In genomic region chr16:50765246-50765645, GRCh38 we compare ENCODE assay signal across 12 cellular contexts.
"Had no signal": no experiment of that assay in that cellular context is flagged by ENCODE, and none has a peak within 500 bp of the region (broad histone marks: within the 10 kb centered on the region; RNA-seq: fewer than 3 reads in every experiment).

No MANE protein-coding gene starts in this region.

- DNase-seq: activated CD4-positive, alpha-beta T cell treated with anti-CD3 and anti-CD28 coated beads for 48 hours; activated effector memory CD4-positive, alpha-beta T cell treated with Interleukin-2 at 50 U/mL for 16 hours; adrenal gland; islet precursor cell; ovary; SHP77 treated with DMSO at 0.1 percent for 48 hours; substantia nigra; uterus; WERI-Rb-1 had no signal

- H3K4me1 Mint-ChIP-seq: mesothelial cell of epicardium had no signal

- H3K4me3 Mint-ChIP-seq: mesothelial cell of epicardium had no signal

- ATAC-seq: sciatic nerve, SK-N-SH treated with all-trans-retinoic acid at 6 μM for 48 hours had no signal

- H3K27ac Mint-ChIP-seq: mesothelial cell of epicardium had no signal
